ENCODE assay signal across 1 cellular context in the genomic region with DNA sequence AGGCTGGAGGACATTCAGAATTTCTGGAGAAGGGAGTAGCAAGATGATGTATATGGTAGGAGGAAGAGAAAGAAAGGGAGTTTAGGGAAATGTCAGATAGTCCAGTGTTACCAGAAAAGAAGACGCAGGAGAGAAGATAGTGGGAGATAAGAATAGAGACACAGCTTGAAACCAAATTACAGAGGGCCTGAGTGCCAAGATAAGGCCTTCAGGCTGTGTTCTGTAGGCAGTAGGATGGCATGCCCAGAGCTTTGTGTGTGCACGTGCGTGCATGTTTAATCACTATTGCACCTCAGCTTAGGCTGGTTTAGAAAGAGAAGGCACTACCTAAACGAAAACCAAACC.
A peak's percentile ranks its signal among the peaks of the same experiment; 100 is the strongest.
TF ChIP-seq lines count a peak whose summit lies in the region.

No MANE protein-coding gene starts in this region.

TF ChIP-seq in K562, 482 proteins besides CTCF, POLR2A, EP300 and RAD21 (continues in another document):
- TF ChIP-seq, protein P1, sequence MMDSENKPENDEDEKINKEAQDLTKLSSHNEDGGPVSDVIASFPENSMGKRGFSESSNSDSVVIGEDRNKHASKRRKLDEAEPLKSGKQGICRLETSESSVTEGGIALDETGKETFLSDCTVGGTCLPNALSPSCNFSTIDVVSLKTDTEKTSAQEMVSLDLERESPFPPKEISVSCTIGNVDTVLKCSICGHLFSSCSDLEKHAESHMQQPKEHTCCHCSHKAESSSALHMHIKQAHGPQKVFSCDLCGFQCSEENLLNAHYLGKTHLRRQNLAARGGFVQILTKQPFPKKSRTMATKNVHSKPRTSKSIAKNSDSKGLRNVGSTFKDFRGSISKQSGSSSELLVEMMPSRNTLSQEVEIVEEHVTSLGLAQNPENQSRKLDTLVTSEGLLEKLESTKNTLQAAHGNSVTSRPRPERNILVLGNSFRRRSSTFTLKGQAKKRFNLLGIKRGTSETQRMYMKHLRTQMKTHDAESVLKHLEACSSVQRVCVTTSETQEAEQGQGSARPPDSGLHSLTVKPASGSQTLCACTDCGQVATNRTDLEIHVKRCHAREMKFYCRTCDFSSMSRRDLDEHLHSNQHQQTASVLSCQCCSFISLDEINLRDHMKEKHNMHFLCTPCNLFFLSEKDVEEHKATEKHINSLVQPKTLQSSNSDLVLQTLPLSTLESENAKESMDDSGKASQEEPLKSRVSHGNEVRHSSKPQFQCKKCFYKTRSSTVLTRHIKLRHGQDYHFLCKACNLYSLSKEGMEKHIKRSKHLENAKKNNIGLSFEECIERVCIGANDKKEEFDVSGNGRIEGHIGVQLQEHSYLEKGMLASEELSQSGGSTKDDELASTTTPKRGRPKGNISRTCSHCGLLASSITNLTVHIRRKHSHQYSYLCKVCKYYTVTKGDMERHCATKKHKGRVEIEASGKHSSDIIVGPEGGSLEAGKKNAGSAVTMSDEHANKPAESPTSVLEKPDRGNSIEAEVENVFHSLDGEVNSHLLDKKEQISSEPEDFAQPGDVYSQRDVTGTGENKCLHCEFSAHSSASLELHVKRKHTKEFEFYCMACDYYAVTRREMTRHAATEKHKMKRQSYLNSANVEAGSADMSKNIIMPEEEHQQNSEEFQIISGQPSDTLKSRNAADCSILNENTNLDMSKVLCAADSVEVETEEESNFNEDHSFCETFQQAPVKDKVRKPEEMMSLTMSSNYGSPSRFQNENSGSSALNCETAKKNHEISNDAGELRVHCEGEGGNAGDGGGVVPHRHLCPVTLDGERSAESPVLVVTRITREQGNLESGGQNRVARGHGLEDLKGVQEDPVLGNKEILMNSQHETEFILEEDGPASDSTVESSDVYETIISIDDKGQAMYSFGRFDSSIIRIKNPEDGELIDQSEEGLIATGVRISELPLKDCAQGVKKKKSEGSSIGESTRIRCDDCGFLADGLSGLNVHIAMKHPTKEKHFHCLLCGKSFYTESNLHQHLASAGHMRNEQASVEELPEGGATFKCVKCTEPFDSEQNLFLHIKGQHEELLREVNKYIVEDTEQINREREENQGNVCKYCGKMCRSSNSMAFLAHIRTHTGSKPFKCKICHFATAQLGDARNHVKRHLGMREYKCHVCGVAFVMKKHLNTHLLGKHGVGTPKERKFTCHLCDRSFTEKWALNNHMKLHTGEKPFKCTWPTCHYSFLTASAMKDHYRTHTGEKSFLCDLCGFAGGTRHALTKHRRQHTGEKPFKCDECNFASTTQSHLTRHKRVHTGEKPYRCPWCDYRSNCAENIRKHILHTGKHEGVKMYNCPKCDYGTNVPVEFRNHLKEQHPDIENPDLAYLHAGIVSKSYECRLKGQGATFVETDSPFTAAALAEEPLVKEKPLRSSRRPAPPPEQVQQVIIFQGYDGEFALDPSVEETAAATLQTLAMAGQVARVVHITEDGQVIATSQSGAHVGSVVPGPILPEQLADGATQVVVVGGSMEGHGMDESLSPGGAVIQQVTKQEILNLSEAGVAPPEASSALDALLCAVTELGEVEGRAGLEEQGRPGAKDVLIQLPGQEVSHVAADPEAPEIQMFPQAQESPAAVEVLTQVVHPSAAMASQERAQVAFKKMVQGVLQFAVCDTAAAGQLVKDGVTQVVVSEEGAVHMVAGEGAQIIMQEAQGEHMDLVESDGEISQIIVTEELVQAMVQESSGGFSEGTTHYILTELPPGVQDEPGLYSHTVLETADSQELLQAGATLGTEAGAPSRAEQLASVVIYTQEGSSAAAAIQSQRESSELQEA (IDR thresholded peaks at IDR 0.05; ENCODE audit: low read depth), result no peak
- TF ChIP-seq ZNF444 (CRISPR knock-in tag; IDR thresholded peaks at IDR 0.05), result no peak
- TF ChIP-seq E2F3 (CRISPR knock-in tag; IDR thresholded peaks at IDR 0.05), result no peak
- 0 out of 2 replicates have a peak, but pooled peaks have one; percentile 34 for TF ChIP-seq THRB (CRISPR knock-in tag; conservative IDR thresholded peaks at IDR 0.05)
- TF ChIP-seq ZNF766 (CRISPR knock-in tag; conservative IDR thresholded peaks at IDR 0.05), result 0 out of 2 replicates have a peak, but pooled peaks have one; percentile 35
- no peak for TF ChIP-seq PRPF4 (IDR thresholded peaks at IDR 0.05; ENCODE audit: insufficient read depth, low read depth, low read length, poor library complexity, severe bottlenecking)
- TF ChIP-seq FOSL1 (tag; conservative IDR thresholded peaks at IDR 0.05), result no peak
- no peak for TF ChIP-seq MYC (IDR thresholded peaks at IDR 0.05; ENCODE audit: low read depth, low read length)
- TF ChIP-seq MYC (CRISPR knock-in tag; IDR thresholded peaks at IDR 0.05; ENCODE audit: borderline replicate concordance, low read depth), result no peak
- no peak for TF ChIP-seq TAF1 (IDR thresholded peaks at IDR 0.05; ENCODE audit: control insufficient read depth, extremely low read depth, insufficient read depth, low read length, severe bottlenecking)
- TF ChIP-seq CHD4 (IDR thresholded peaks at IDR 0.05; ENCODE audit: insufficient read depth, insufficient replicate concordance, low read depth, low read length, poor library complexity, severe bottlenecking), result no peak
- no peak for TF ChIP-seq ELK3 (CRISPR knock-in tag; IDR thresholded peaks at IDR 0.05)
- no peak for TF ChIP-seq TFAM (CRISPR knock-in tag; conservative IDR thresholded peaks at IDR 0.05)
- TF ChIP-seq RBM22 (IDR thresholded peaks at IDR 0.05; ENCODE audit: low read depth, low read length, poor library complexity, severe bottlenecking), result no peak
- no peak for TF ChIP-seq HNRNPUL1 (IDR thresholded peaks at IDR 0.05; ENCODE audit: low read length)
- TF ChIP-seq ZNF668 (CRISPR knock-in tag; IDR thresholded peaks at IDR 0.05), result no peak
- peak; percentile 70 for TF ChIP-seq TCF3 (CRISPR knock-in tag; IDR thresholded peaks at IDR 0.05)
- TF ChIP-seq, protein P2, sequence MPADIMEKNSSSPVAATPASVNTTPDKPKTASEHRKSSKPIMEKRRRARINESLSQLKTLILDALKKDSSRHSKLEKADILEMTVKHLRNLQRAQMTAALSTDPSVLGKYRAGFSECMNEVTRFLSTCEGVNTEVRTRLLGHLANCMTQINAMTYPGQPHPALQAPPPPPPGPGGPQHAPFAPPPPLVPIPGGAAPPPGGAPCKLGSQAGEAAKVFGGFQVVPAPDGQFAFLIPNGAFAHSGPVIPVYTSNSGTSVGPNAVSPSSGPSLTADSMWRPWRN (IDR thresholded peaks at IDR 0.05; ENCODE audit: low read depth), result no peak
- TF ChIP-seq KHSRP (IDR thresholded peaks at IDR 0.05), result no peak
- no peak for TF ChIP-seq ZNF75A (CRISPR knock-in tag; IDR thresholded peaks at IDR 0.05)
- TF ChIP-seq CBX5 (IDR thresholded peaks at IDR 0.05; ENCODE audit: borderline replicate concordance, low read depth), result no peak
- TF ChIP-seq CBX8 (IDR thresholded peaks at IDR 0.05; ENCODE audit: borderline replicate concordance, extremely low read depth, low read depth, low read length, poor library complexity, severe bottlenecking), result no peak
- TF ChIP-seq ARID1B (IDR thresholded peaks at IDR 0.05), result peak; percentile 82
- TF ChIP-seq FOXA1 (IDR thresholded peaks at IDR 0.05; ENCODE audit: borderline replicate concordance), result no peak
- peak; percentile 38 to 55; a peak in 2 of 4 replicates for TF ChIP-seq KDM1A (IDR thresholded peaks at IDR 0.05)
- TF ChIP-seq, protein P3, sequence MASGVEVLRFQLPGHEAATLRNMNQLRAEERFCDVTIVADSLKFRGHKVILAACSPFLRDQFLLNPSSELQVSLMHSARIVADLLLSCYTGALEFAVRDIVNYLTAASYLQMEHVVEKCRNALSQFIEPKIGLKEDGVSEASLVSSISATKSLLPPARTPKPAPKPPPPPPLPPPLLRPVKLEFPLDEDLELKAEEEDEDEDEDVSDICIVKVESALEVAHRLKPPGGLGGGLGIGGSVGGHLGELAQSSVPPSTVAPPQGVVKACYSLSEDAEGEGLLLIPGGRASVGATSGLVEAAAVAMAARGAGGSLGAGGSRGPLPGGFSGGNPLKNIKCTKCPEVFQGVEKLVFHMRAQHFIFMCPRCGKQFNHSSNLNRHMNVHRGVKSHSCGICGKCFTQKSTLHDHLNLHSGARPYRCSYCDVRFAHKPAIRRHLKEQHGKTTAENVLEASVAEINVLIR (CRISPR knock-in tag; IDR thresholded peaks at IDR 0.05), result no peak
- peak; percentile 72 for TF ChIP-seq TEAD4 (IDR thresholded peaks at IDR 0.05; ENCODE audit: low read length)
- no peak for TF ChIP-seq TEAD4 (CRISPR knock-in tag; IDR thresholded peaks at IDR 0.05; ENCODE audit: borderline replicate concordance)
- TF ChIP-seq DPF2 (IDR thresholded peaks at IDR 0.05), result peak; percentile 65
- TF ChIP-seq NR3C1 (CRISPR knock-in tag; IDR thresholded peaks at IDR 0.05), result no peak
- no peak for TF ChIP-seq ZC3H11A (IDR thresholded peaks at IDR 0.05; ENCODE audit: low read depth, low read length)
- peak; percentile 32; the same call in 1 of the 2 replicates for TF ChIP-seq MGA (IDR thresholded peaks at IDR 0.05)
